1 cellular context compared by ENCODE assay signal in the genomic region with DNA sequence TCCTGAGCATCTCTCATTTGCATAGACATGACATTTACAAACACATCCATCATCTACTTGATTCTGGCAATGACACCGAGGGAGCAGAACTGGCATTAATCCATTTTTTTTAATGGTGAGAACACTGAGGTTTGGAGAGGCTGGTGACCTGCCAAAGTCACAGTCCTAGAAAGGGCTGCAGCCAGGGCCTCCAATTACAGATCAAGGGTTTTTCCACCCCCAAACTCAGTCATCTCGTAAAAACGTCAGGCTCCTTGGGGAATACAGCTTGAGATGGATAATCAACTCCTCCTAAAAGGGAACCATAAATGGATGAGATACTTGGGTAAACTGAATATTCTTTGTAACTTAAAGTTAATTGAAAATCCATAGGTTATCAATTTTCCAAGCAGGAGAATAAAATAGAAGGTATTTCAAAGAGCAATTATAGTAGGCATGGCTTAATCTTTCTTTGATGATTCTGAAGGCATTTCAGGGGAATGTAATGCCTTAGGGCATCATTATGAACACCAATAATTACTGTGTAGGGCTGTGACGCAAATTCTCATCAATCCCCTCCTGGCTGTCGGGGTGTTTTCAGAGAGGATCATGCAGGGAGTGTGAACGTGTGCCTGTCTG.
TF ChIP-seq lines count a peak whose summit lies in the region.

No MANE protein-coding gene starts in this region.

TF ChIP-seq in K562, 482 proteins besides CTCF, POLR2A, EP300 and RAD21:
- TF ChIP-seq, protein P1, sequence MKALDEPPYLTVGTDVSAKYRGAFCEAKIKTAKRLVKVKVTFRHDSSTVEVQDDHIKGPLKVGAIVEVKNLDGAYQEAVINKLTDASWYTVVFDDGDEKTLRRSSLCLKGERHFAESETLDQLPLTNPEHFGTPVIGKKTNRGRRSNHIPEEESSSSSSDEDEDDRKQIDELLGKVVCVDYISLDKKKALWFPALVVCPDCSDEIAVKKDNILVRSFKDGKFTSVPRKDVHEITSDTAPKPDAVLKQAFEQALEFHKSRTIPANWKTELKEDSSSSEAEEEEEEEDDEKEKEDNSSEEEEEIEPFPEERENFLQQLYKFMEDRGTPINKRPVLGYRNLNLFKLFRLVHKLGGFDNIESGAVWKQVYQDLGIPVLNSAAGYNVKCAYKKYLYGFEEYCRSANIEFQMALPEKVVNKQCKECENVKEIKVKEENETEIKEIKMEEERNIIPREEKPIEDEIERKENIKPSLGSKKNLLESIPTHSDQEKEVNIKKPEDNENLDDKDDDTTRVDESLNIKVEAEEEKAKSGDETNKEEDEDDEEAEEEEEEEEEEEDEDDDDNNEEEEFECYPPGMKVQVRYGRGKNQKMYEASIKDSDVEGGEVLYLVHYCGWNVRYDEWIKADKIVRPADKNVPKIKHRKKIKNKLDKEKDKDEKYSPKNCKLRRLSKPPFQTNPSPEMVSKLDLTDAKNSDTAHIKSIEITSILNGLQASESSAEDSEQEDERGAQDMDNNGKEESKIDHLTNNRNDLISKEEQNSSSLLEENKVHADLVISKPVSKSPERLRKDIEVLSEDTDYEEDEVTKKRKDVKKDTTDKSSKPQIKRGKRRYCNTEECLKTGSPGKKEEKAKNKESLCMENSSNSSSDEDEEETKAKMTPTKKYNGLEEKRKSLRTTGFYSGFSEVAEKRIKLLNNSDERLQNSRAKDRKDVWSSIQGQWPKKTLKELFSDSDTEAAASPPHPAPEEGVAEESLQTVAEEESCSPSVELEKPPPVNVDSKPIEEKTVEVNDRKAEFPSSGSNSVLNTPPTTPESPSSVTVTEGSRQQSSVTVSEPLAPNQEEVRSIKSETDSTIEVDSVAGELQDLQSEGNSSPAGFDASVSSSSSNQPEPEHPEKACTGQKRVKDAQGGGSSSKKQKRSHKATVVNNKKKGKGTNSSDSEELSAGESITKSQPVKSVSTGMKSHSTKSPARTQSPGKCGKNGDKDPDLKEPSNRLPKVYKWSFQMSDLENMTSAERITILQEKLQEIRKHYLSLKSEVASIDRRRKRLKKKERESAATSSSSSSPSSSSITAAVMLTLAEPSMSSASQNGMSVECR (CRISPR knock-in tag; IDR thresholded peaks at IDR 0.05) = no peak
- peak; percentile 18 for TF ChIP-seq MEIS2 (IDR thresholded peaks at IDR 0.05; ENCODE audit: partially characterized antibody)
